In genomic region chr2:159635006-159635746, GRCh38 we compare ENCODE assay signal across 18 cellular contexts. TPM values are rescaled to one million over a fixed set of nuclear protein-coding genes. Genes with fewer than 3 reads are reported as not detected.
DNase-seq lines count a peak whose midpoint lies in the region; ATAC-seq and TF ChIP-seq lines count a peak whose summit lies in the region.
"Had no signal": no experiment of that assay in that cellular context is flagged by ENCODE, and none has a peak within 500 bp of the region (broad histone marks: within the 10 kb centered on the region; RNA-seq: fewer than 3 reads in every experiment).

No MANE protein-coding gene starts in this region.

- peak overlapping the region; percentile 53 for H3K27ac ChIP-seq in neutrophil

- CTCF ChIA-PET in activated CD4-positive, alpha-beta T cell treated with anti-CD3 and anti-CD28 coated beads, Interleukin-2, amount 10 ng/mL, durations not matched to agents 7 days and 5 days (lab: Charles Lee): interaction anchor here (1.6 kb wide), 1 partner anchor 13 kb away, joined by 3 read pairs; no protein-coding TSS in a partner anchor

- intact Hi-C loops in dendritic cell treated with granulocyte-macrophage colony-stimulating factor and Interleukin-4, amounts not matched to agents 40 ng/mL and 50 ng/mL, for 4 days (cut with micrococcal nuclease): no loop called here

- H3K9me3 ChIP-seq in neutrophil: no peaks in the 10 kb centered on the region
- H3K9me3 ChIP-seq: mucosa of descending colon, sigmoid colon had no signal

- TF ChIP-seq CTCF in neutrophil (IDR thresholded peaks at IDR 0.05): no peak

- H3K36me3 ChIP-seq in neutrophil: no peaks in the 10 kb centered on the region
- H3K36me3 ChIP-seq: sigmoid colon had no signal

- H3K27me3 ChIP-seq in neutrophil: no peaks in the 10 kb centered on the region
- H3K27me3 ChIP-seq: sigmoid colon had no signal

- no peak overlapping the region for H3K4me3 ChIP-seq in neutrophil (ENCODE audit: low read depth in 1 of 2, low read length in 1 of 2)
- H3K4me3 ChIP-seq: mucosa of descending colon, sigmoid colon had no signal

- peaks cover 10% of the 10 kb centered on the region for H3K36me3 Mint-ChIP-seq in dendritic cell treated with granulocyte-macrophage colony-stimulating factor and Interleukin-4, amounts not matched to agents 40 ng/mL and 50 ng/mL, for 4 days (ENCODE audit: low read depth)
- no peaks in the 10 kb centered on the region for H3K36me3 Mint-ChIP-seq in activated CD4-positive, alpha-beta T cell treated with anti-CD3 and anti-CD28 coated beads, Interleukin-2, amount 10 ng/mL, durations not matched to agents 7 days and 5 days (ENCODE audit: low read depth)

- H3K27me3 Mint-ChIP-seq in dendritic cell treated with granulocyte-macrophage colony-stimulating factor and Interleukin-4, amounts not matched to agents 40 ng/mL and 50 ng/mL, for 4 days: no peaks in the 10 kb centered on the region
- no peaks in the 10 kb centered on the region for H3K27me3 Mint-ChIP-seq in activated CD4-positive, alpha-beta T cell treated with anti-CD3 and anti-CD28 coated beads, Interleukin-2, amount 10 ng/mL, durations not matched to agents 7 days and 5 days

- peaks cover 50% of the 10 kb centered on the region for H3K4me1 Mint-ChIP-seq in dendritic cell treated with granulocyte-macrophage colony-stimulating factor and Interleukin-4, amounts not matched to agents 40 ng/mL and 50 ng/mL, for 4 days (ENCODE audit: low read depth)
- no peaks in the 10 kb centered on the region for H3K4me1 Mint-ChIP-seq in activated CD4-positive, alpha-beta T cell treated with anti-CD3 and anti-CD28 coated beads, Interleukin-2, amount 10 ng/mL, durations not matched to agents 7 days and 5 days

- H3K27ac Mint-ChIP-seq in dendritic cell treated with granulocyte-macrophage colony-stimulating factor and Interleukin-4, amounts not matched to agents 40 ng/mL and 50 ng/mL, for 4 days: peak overlapping the region; percentile 17
- H3K27ac Mint-ChIP-seq in activated CD4-positive, alpha-beta T cell treated with anti-CD3 and anti-CD28 coated beads, Interleukin-2, amount 10 ng/mL, durations not matched to agents 7 days and 5 days: no peak overlapping the region

- no peak for ATAC-seq in GM21723 (IDR thresholded peaks at IDR 0.05; ENCODE audit: unreplicated experiment)
- no peak for ATAC-seq in GM18861 (IDR thresholded peaks at IDR 0.05; ENCODE audit: unreplicated experiment)
- ATAC-seq: mucosa of descending colon, Panc1 had no signal

- H3K4me3 Mint-ChIP-seq in dendritic cell treated with granulocyte-macrophage colony-stimulating factor and Interleukin-4, amounts not matched to agents 40 ng/mL and 50 ng/mL, for 4 days: no peak overlapping the region
- H3K4me3 Mint-ChIP-seq in activated CD4-positive, alpha-beta T cell treated with anti-CD3 and anti-CD28 coated beads, Interleukin-2, amount 10 ng/mL, durations not matched to agents 7 days and 5 days: no peak overlapping the region

- POLR2A ChIA-PET in activated CD4-positive, alpha-beta T cell treated with anti-CD3 and anti-CD28 coated beads, Interleukin-2, amount 10 ng/mL, durations not matched to agents 7 days and 5 days (lab: Charles Lee): interaction anchor here (0.7 kb wide), 1 partner anchor 113 kb away, joined by 3 read pairs; no protein-coding TSS in a partner anchor

- DNase-seq in EH (ENCODE audit: low read depth): peak; percentile 50
- DNase-seq in MV-4-11 (lab: John Stamatoyannopoulos, UW): peak; percentile 86
- no peak for DNase-seq in stimulated activated CD4-positive, alpha-beta T cell treated with anti-CD3 and anti-CD28 coated beads, Interleukin-1b, Interleukin-23, amount 100 ng/mL, for 48 hours
- no peak for DNase-seq in activated CD4-positive, alpha-beta T cell treated with anti-CD3 and anti-CD28 coated beads, Interleukin-2, amount 10 ng/mL, durations not matched to agents 7 days and 5 days
- DNase-seq: activated naive CD4-positive, alpha-beta T cell; cerebellar nuclear complex; H7; KG1; mucosa of descending colon; NCI-H1417; NCI-H69; sigmoid colon; stimulated activated CD4-positive, alpha-beta T cell treated with anti-CD3 and anti-CD28 coated beads, Interleukin-4, amount 100 ng/mL, for 24 hours had no signal

- peaks cover 33 to 44% of the 10 kb centered on the region in 2 experiments for H3K4me1 ChIP-seq in neutrophil (ENCODE audit: control insufficient read depth in 1 of 2, insufficient read depth in 1 of 2, low read depth in 1 of 2, low read length in 1 of 2)
- H3K4me1 ChIP-seq: sigmoid colon had no signal

- H3K9me3 Mint-ChIP-seq in dendritic cell treated with granulocyte-macrophage colony-stimulating factor and Interleukin-4, amounts not matched to agents 40 ng/mL and 50 ng/mL, for 4 days: peaks cover 20% of the 10 kb centered on the region
- no peaks in the 10 kb centered on the region for H3K9me3 Mint-ChIP-seq in activated CD4-positive, alpha-beta T cell treated with anti-CD3 and anti-CD28 coated beads, Interleukin-2, amount 10 ng/mL, durations not matched to agents 7 days and 5 days

RNA-seq across cellular contexts. Expression of gene BAZ2B, which starts 18.8 kb away (rescaled TPM):
- 10 to 100 TPM; 11.3 to 13.0 TPM for total RNA-seq in activated CD4-positive, alpha-beta T cell treated with anti-CD3 and anti-CD28 coated beads, Interleukin-2, amount 10 ng/mL, durations not matched to agents 7 days and 5 days

Comparison
In these comparisons a context has a peak if more than half of its experiments do, and no peak if none do; other contexts are left out.
1. DNase-seq: peak in EH (single experiment) and MV-4-11 (single experiment); none in stimulated activated CD4-positive, alpha-beta T cell treated with anti-CD3 and anti-CD28 coated beads, Interleukin-1b, Interleukin-23, amount 100 ng/mL, for 48 hours (single experiment) and activated CD4-positive, alpha-beta T cell treated with anti-CD3 and anti-CD28 coated beads, Interleukin-2, amount 10 ng/mL, durations not matched to agents 7 days and 5 days (single experiment).